2 cellular contexts compared by ENCODE assay signal in genomic region chrX:1400731-1401471, GRCh38.
TF ChIP-seq lines count a peak whose summit lies in the region.

No MANE protein-coding gene starts in this region.

TF ChIP-seq in A549, 52 proteins besides CTCF, POLR2A, EP300 and RAD21:
- TF ChIP-seq RFX5 (IDR thresholded peaks at IDR 0.05) (no peak), CBX8 (IDR thresholded peaks at IDR 0.05) (no peak), USF2 (IDR thresholded peaks at IDR 0.05) (no peak), EHMT2 (IDR thresholded peaks at IDR 0.05; ENCODE audit: low read depth) (no peak), SREBF2 (IDR thresholded peaks at IDR 0.05) (no peak), HOXA7 (CRISPR knock-in tag; IDR thresholded peaks at IDR 0.05) (no peak)

TF ChIP-seq in HEK293T, 16 proteins besides CTCF, POLR2A, EP300 and RAD21:
- TF ChIP-seq CTBP1 (IDR thresholded peaks at IDR 0.05; ENCODE audit: borderline replicate concordance) (no peak), SUZ12 (IDR thresholded peaks at IDR 0.05) (no peak), FOXA1 (IDR thresholded peaks at IDR 0.05) (no peak), SP1 (IDR thresholded peaks at IDR 0.05) (no peak), NFRKB (IDR thresholded peaks at IDR 0.05) (no peak), ZNF384 (IDR thresholded peaks at IDR 0.05) (no peak), ELF4 (IDR thresholded peaks at IDR 0.05) (no peak), ARNT (IDR thresholded peaks at IDR 0.05) (no peak), FOXM1 (IDR thresholded peaks at IDR 0.05; ENCODE audit: borderline replicate concordance) (no peak), FOXK2 (IDR thresholded peaks at IDR 0.05) (no peak), HDGF (IDR thresholded peaks at IDR 0.05; ENCODE audit: borderline replicate concordance) (no peak), LEF1 (IDR thresholded peaks at IDR 0.05; ENCODE audit: borderline replicate concordance) (no peak), PKNOX1 (IDR thresholded peaks at IDR 0.05) (no peak)
TF ChIP-seq in HEK293T: peak in this region for 0.
